In genomic region chr10:115129752-115130151, GRCh38 we compare ENCODE assay signal across 8 cellular contexts. TPM values are rescaled to one million over a fixed set of nuclear protein-coding genes. Genes with fewer than 3 reads are reported as not detected.
DNase-seq lines count a peak whose midpoint lies in the region; ATAC-seq and TF ChIP-seq lines count a peak whose summit lies in the region.

No MANE protein-coding gene starts in this region.

- H3K4me1 ChIP-seq in heart left ventricle (no peaks in the 10 kb centered on the region), endodermal cell (ENCODE audit: control insufficient read depth, insufficient read depth, low read length) (no peaks in the 10 kb centered on the region), aorta (ENCODE audit: control insufficient read depth in 1 of 2, insufficient read depth in 2 of 2, low read length in 2 of 2) (no peaks in the 10 kb centered on the region)

- ATAC-seq in heart left ventricle (peak in 1 of 4 donors; percentile 46), GM18870 (IDR thresholded peaks at IDR 0.05; ENCODE audit: unreplicated experiment) (no peak), aorta (ENCODE audit: low FRiP score) (no peak)

- DNase-seq in heart left ventricle: no peak
- no peak for DNase-seq in cardiac septum (ENCODE audit: low spot score)
- DNase-seq in NCI-H1417 treated with DMSO at 0.1 percent for 48 hours (lab: John Stamatoyannopoulos, UW): peak; percentile 21
- no peak for DNase-seq in endodermal cell
- DNase-seq in progenitor cell of endocrine pancreas (ENCODE audit: low spot score, unreplicated experiment): no peak
- DNase-seq in activated T-helper 1 cell treated with anti-CD3 and anti-CD28 coated beads, Interleukin-12 subunit alpha, Interleukin-12 subunit beta, Interleukin-2, Interleukin-4 antibody, amounts not matched to agents 30 ng/mL and 10 ng/mL and 1 ng/mL, durations not matched to agents 14 hours and 24 hours and 36 hours (ENCODE audit: low spot score): no peak
- DNase-seq in aorta: no peak

- no peak overlapping the region for H3K9ac ChIP-seq in endodermal cell (ENCODE audit: extremely low read depth, low read length, poor library complexity, severe bottlenecking)

- intact Hi-C loops in heart left ventricle (cut with DNase I) (loop anchor here (1.0 to 10.0 kb wide), 5 partner anchors 251 to 1335 kb away; no protein-coding TSS in a partner anchor), cardiac septum (cut with DNase I) (loop anchor here (2.0 kb wide), 1 partner anchor 253 kb away; no protein-coding TSS in a partner anchor), aorta (cut with DNase I) (loop anchor here (2.0 to 10.0 kb wide), 3 partner anchors 252 to 655 kb away; no protein-coding TSS in a partner anchor)
- intact Hi-C loops in activated T-helper 1 cell treated with anti-CD3 and anti-CD28 coated beads, Interleukin-12 subunit alpha, Interleukin-12 subunit beta, Interleukin-2, Interleukin-4 antibody, amounts not matched to agents 30 ng/mL and 10 ng/mL and 1 ng/mL, durations not matched to agents 14 hours and 24 hours and 36 hours (cut with micrococcal nuclease): loop anchor here (1.0 to 10.0 kb wide), 4 partner anchors 252 to 825 kb away; no protein-coding TSS in a partner anchor

- H3K27ac ChIP-seq in heart left ventricle: no peak overlapping the region
- no peak overlapping the region for H3K27ac ChIP-seq in endodermal cell (ENCODE audit: low read depth, low read length)
- no peak overlapping the region for H3K27ac ChIP-seq in aorta (ENCODE audit: low read depth in 1 of 2, low read length in 2 of 2)

- H3K4me1 Mint-ChIP-seq in endodermal cell (no peaks in the 10 kb centered on the region), progenitor cell of endocrine pancreas (ENCODE audit: low read depth) (no peaks in the 10 kb centered on the region)
- H3K4me1 Mint-ChIP-seq in activated T-helper 1 cell treated with anti-CD3 and anti-CD28 coated beads, Interleukin-12 subunit alpha, Interleukin-12 subunit beta, Interleukin-2, Interleukin-4 antibody, amounts not matched to agents 30 ng/mL and 10 ng/mL and 1 ng/mL, durations not matched to agents 14 hours and 24 hours and 36 hours (ENCODE audit: low read depth): no peaks in the 10 kb centered on the region

- no peaks in the 10 kb centered on the region for H3K27me3 ChIP-seq in heart left ventricle
- H3K27me3 ChIP-seq in endodermal cell (ENCODE audit: control insufficient read depth, insufficient read depth, low read length, poor library complexity, severe bottlenecking): no peaks in the 10 kb centered on the region
- H3K27me3 ChIP-seq in aorta (ENCODE audit: control insufficient read depth in 1 of 2, insufficient read depth in 2 of 2, low read length in 1 of 2): no peaks in the 10 kb centered on the region

- no peaks in the 10 kb centered on the region for H3K9me3 ChIP-seq in heart left ventricle
- no peaks in the 10 kb centered on the region for H3K9me3 ChIP-seq in endodermal cell (ENCODE audit: control insufficient read depth, low read length)
- no peaks in the 10 kb centered on the region for H3K9me3 ChIP-seq in aorta (ENCODE audit: control insufficient read depth, low read length)

- H3K4me3 ChIP-seq in heart left ventricle (no peak overlapping the region), endodermal cell (ENCODE audit: low read length) (no peak overlapping the region), aorta (ENCODE audit: low read length in 2 of 2) (no peak overlapping the region)

- H3K4me3 Mint-ChIP-seq in endodermal cell (no peak overlapping the region), progenitor cell of endocrine pancreas (ENCODE audit: low read depth) (no peak overlapping the region)
- H3K4me3 Mint-ChIP-seq in activated T-helper 1 cell treated with anti-CD3 and anti-CD28 coated beads, Interleukin-12 subunit alpha, Interleukin-12 subunit beta, Interleukin-2, Interleukin-4 antibody, amounts not matched to agents 30 ng/mL and 10 ng/mL and 1 ng/mL, durations not matched to agents 14 hours and 24 hours and 36 hours: no peak overlapping the region

- H3K9me3 Mint-ChIP-seq in endodermal cell (peaks cover 2% of the 10 kb centered on the region), progenitor cell of endocrine pancreas (ENCODE audit: low read depth) (no peaks in the 10 kb centered on the region)
- H3K9me3 Mint-ChIP-seq in activated T-helper 1 cell treated with anti-CD3 and anti-CD28 coated beads, Interleukin-12 subunit alpha, Interleukin-12 subunit beta, Interleukin-2, Interleukin-4 antibody, amounts not matched to agents 30 ng/mL and 10 ng/mL and 1 ng/mL, durations not matched to agents 14 hours and 24 hours and 36 hours: no peaks in the 10 kb centered on the region

- no peak for TF ChIP-seq POLR2A in heart left ventricle (IDR thresholded peaks at IDR 0.05)

- TF ChIP-seq CTCF in heart left ventricle (IDR thresholded peaks at IDR 0.05): peak; percentile 10 to 64 (median 38)
- peak; percentile 77 for TF ChIP-seq CTCF in endodermal cell (conservative IDR thresholded peaks at IDR 0.05)
- TF ChIP-seq CTCF in progenitor cell of endocrine pancreas (IDR thresholded peaks at IDR 0.05; ENCODE audit: unreplicated experiment): peak; percentile 65

- H3K27me3 Mint-ChIP-seq in endodermal cell (ENCODE audit: insufficient read depth) (no peaks in the 10 kb centered on the region), progenitor cell of endocrine pancreas (no peaks in the 10 kb centered on the region)
- H3K27me3 Mint-ChIP-seq in activated T-helper 1 cell treated with anti-CD3 and anti-CD28 coated beads, Interleukin-12 subunit alpha, Interleukin-12 subunit beta, Interleukin-2, Interleukin-4 antibody, amounts not matched to agents 30 ng/mL and 10 ng/mL and 1 ng/mL, durations not matched to agents 14 hours and 24 hours and 36 hours (ENCODE audit: insufficient read depth): peaks cover 3% of the 10 kb centered on the region

- H3K36me3 Mint-ChIP-seq in endodermal cell (ENCODE audit: low read depth) (no peaks in the 10 kb centered on the region), progenitor cell of endocrine pancreas (ENCODE audit: insufficient read depth) (peaks cover 1% of the 10 kb centered on the region)
- H3K36me3 Mint-ChIP-seq in activated T-helper 1 cell treated with anti-CD3 and anti-CD28 coated beads, Interleukin-12 subunit alpha, Interleukin-12 subunit beta, Interleukin-2, Interleukin-4 antibody, amounts not matched to agents 30 ng/mL and 10 ng/mL and 1 ng/mL, durations not matched to agents 14 hours and 24 hours and 36 hours (ENCODE audit: low read depth): no peaks in the 10 kb centered on the region

- no peaks in the 10 kb centered on the region for H3K36me3 ChIP-seq in heart left ventricle
- H3K36me3 ChIP-seq in endodermal cell (ENCODE audit: control insufficient read depth, insufficient read depth, low read length): no peaks in the 10 kb centered on the region
- H3K36me3 ChIP-seq in aorta (ENCODE audit: control insufficient read depth in 1 of 2, insufficient read depth in 2 of 2, low read length in 1 of 2): no peaks in the 10 kb centered on the region

- H3K27ac Mint-ChIP-seq in endodermal cell (no peak overlapping the region), progenitor cell of endocrine pancreas (no peak overlapping the region)
- H3K27ac Mint-ChIP-seq in activated T-helper 1 cell treated with anti-CD3 and anti-CD28 coated beads, Interleukin-12 subunit alpha, Interleukin-12 subunit beta, Interleukin-2, Interleukin-4 antibody, amounts not matched to agents 30 ng/mL and 10 ng/mL and 1 ng/mL, durations not matched to agents 14 hours and 24 hours and 36 hours: no peak overlapping the region

RNA-seq across cellular contexts. Expression of gene ATRNL1, which starts 36.6 kb away (rescaled TPM):
- total RNA-seq in heart left ventricle (10 to 100 TPM in 3 of 9 donors, 1 to 10 TPM in 4, under 1 TPM in 2; 0.13 to 28.5 (median 3.1) TPM), cardiac septum (25.8 TPM), endodermal cell (1 to 10 TPM; 8.0 to 9.0 TPM), progenitor cell of endocrine pancreas (24.2 and 25.9 TPM in 2 replicates), aorta (10 to 100 TPM; 27.5 to 41.0 TPM)
- polyA plus RNA-seq in heart left ventricle (under 1 TPM; 0.15 to 0.23 TPM), aorta (1 to 10 TPM; 2.6 to 2.7 TPM)
- 13.9 TPM for polyA plus RNA-seq in endodermal cell (2013, experiment 1 of 2)
- polyA plus RNA-seq in endodermal cell (2013, experiment 2 of 2): 14.1 TPM
- not detected in 2 replicates for total RNA-seq in activated T-helper 1 cell treated with anti-CD3 and anti-CD28 coated beads, Interleukin-12 subunit alpha, Interleukin-12 subunit beta, Interleukin-2, Interleukin-4 antibody, amounts not matched to agents 30 ng/mL and 10 ng/mL and 1 ng/mL, durations not matched to agents 14 hours and 24 hours and 36 hours
